8 cellular contexts compared by ENCODE assay signal in genomic region chr3:192850501-192850981, GRCh38.
DNase-seq lines count a peak whose midpoint lies in the region; ATAC-seq, FAIRE-seq and TF ChIP-seq lines count a peak whose summit lies in the region.

No MANE protein-coding gene starts in this region.

- no peak overlapping the region for H3K27ac Mint-ChIP-seq in osteocyte (ENCODE audit: unreplicated experiment)

- no peak for TF ChIP-seq CTCF in osteocyte (IDR thresholded peaks at IDR 0.05)

- H3K9me3 Mint-ChIP-seq in osteocyte (ENCODE audit: unreplicated experiment) = no peaks in the 10 kb centered on the region

- peak; percentile 95 for DNase-seq in RCC 7860 (ENCODE audit: low spot score)
- DNase-seq in dermis blood vessel endothelial cell = peak; percentile 30
- DNase-seq in stimulated activated CD4-positive, alpha-beta T cell treated with anti-CD3 and anti-CD28 coated beads, TNF-alpha, amount 100 ng/mL, for 24 hours (ENCODE audit: low read depth in 3 of 3) = peak; percentile 8 to 51 (median 9)
- no peak for DNase-seq in osteocyte (ENCODE audit: extremely low spot score, unreplicated experiment)
- DNase-seq in 8988T = no peak
- DNase-seq in T1000 (lab: John Stamatoyannopoulos, UW) = no peak

- peaks cover 2% of the 10 kb centered on the region for H3K36me3 Mint-ChIP-seq in osteocyte (ENCODE audit: unreplicated experiment)

- ATAC-seq in GM18858 (IDR thresholded peaks at IDR 0.05; ENCODE audit: unreplicated experiment) = peak; percentile 72
- ATAC-seq in HG02759 (IDR thresholded peaks at IDR 0.05; ENCODE audit: unreplicated experiment) = peak; percentile 76

- no peak overlapping the region for H3K4me3 Mint-ChIP-seq in osteocyte (ENCODE audit: unreplicated experiment)

- peaks cover 49% of the 10 kb centered on the region for H3K4me1 Mint-ChIP-seq in osteocyte (ENCODE audit: unreplicated experiment)

- H3K27me3 Mint-ChIP-seq in osteocyte (ENCODE audit: unreplicated experiment) = no peaks in the 10 kb centered on the region

- peak; percentile 89 for FAIRE-seq in RCC 7860 (lab: Jason Lieb, UNC)

Comparison
In these comparisons a context has a peak if more than half of its experiments do, and no peak if none do; other contexts are left out.
1. DNase-seq: peak in RCC 7860 (single experiment), dermis blood vessel endothelial cell (single experiment) and stimulated activated CD4-positive, alpha-beta T cell treated with anti-CD3 and anti-CD28 coated beads, TNF-alpha, amount 100 ng/mL, for 24 hours (3 of 3); none in osteocyte (single experiment), 8988T (single experiment) and T1000 (single experiment).